In the genomic region with DNA sequence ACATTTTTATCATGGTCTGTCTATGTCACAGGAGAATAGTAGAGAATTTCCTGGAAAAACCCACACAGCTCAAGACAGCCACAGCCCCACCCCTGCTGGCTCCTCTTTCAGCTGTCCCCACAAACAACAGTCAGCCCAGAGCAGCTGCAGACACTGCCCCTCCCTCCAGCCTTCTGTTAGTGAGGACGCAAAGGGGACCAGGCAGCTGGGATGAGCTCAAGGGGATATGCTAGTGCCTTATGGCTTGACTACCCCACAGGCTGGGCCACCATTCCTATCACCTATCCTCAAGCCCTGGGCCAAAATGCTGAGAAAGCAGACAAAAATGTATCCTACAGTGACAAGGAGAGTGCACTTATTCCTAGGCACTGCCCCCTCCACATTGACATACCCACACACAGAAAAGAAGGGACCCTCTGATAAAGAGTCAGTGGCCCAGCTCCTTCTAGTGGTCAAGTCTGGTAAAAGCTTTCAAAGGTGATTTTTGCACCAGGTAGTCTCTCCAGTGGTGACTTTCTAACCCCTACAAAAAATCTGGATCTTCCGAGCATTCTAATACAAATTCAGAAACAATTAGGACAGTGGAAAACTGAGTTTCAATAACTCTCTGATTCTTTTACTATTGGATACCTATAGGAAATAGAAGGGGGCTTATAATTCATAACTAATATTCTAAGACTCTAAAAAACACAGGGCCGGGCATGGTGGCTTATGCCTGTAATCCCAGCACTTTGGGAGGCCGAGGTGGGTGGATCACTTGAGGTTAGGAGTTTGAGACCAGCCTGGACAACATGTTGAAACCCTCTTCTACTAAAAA, we compare ENCODE assay signal across 1 cellular context.
TF ChIP-seq lines count a peak whose summit lies in the region.

No MANE protein-coding gene starts in this region.

TF ChIP-seq in WTC11, 78 proteins besides CTCF, POLR2A, EP300 and RAD21 (continued from another document):
- TF ChIP-seq, protein P1, sequence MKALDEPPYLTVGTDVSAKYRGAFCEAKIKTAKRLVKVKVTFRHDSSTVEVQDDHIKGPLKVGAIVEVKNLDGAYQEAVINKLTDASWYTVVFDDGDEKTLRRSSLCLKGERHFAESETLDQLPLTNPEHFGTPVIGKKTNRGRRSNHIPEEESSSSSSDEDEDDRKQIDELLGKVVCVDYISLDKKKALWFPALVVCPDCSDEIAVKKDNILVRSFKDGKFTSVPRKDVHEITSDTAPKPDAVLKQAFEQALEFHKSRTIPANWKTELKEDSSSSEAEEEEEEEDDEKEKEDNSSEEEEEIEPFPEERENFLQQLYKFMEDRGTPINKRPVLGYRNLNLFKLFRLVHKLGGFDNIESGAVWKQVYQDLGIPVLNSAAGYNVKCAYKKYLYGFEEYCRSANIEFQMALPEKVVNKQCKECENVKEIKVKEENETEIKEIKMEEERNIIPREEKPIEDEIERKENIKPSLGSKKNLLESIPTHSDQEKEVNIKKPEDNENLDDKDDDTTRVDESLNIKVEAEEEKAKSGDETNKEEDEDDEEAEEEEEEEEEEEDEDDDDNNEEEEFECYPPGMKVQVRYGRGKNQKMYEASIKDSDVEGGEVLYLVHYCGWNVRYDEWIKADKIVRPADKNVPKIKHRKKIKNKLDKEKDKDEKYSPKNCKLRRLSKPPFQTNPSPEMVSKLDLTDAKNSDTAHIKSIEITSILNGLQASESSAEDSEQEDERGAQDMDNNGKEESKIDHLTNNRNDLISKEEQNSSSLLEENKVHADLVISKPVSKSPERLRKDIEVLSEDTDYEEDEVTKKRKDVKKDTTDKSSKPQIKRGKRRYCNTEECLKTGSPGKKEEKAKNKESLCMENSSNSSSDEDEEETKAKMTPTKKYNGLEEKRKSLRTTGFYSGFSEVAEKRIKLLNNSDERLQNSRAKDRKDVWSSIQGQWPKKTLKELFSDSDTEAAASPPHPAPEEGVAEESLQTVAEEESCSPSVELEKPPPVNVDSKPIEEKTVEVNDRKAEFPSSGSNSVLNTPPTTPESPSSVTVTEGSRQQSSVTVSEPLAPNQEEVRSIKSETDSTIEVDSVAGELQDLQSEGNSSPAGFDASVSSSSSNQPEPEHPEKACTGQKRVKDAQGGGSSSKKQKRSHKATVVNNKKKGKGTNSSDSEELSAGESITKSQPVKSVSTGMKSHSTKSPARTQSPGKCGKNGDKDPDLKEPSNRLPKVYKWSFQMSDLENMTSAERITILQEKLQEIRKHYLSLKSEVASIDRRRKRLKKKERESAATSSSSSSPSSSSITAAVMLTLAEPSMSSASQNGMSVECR (CRISPR knock-in tag; IDR thresholded peaks at IDR 0.05; ENCODE audit: borderline replicate concordance), result 0 out of 2 replicates have a peak, but pooled peaks have one; percentile 27
- TF ChIP-seq ZNF396 (CRISPR knock-in tag; IDR thresholded peaks at IDR 0.05; ENCODE audit: borderline replicate concordance), result no peak
